Comparison of ENCODE assay signal across 16 cellular contexts in genomic region chr3:127978636-127979035, GRCh38.
A peak's percentile ranks its signal among the peaks of the same experiment; 100 is the strongest.
DNase-seq lines count a peak whose midpoint lies in the region; ATAC-seq and TF ChIP-seq lines count a peak whose summit lies in the region.
"Had no signal": no experiment of that assay in that cellular context is flagged by ENCODE, and none has a peak within 500 bp of the region (broad histone marks: within the 10 kb centered on the region; RNA-seq: fewer than 3 reads in every experiment).

No MANE protein-coding gene starts in this region.

- no peak overlapping the region for H4K5ac ChIP-seq in IMR-90 (ENCODE audit: low read depth, low read length)

- intact Hi-C loops in IMR-90 (cut with micrococcal nuclease) (loop anchor here (2.0 kb wide), 1 partner anchor 54 kb away; no protein-coding TSS in a partner anchor), esophagus muscularis mucosa (cut with DNase I) (no loop called here)

- no peak overlapping the region for H2BK120ac ChIP-seq in IMR-90 (ENCODE audit: low read depth, low read length)

- no peak overlapping the region for H3K23ac ChIP-seq in IMR-90 (ENCODE audit: low read depth, low read length)

- no peaks in the 10 kb centered on the region for H3K4me1 ChIP-seq in GM23248 (ENCODE audit: insufficient read depth)
- H3K4me1 ChIP-seq in IMR-90 (ENCODE audit: control insufficient read depth, insufficient read depth, low read length): no peaks in the 10 kb centered on the region
- no peaks in the 10 kb centered on the region for H3K4me1 ChIP-seq in esophagus muscularis mucosa
- H3K4me1 ChIP-seq: BLaER1 treated with 17β-estradiol and CSF1 and Interleukin-3, amounts not matched to agents 10 nM and 100 nM; HAP-1 had no signal

- TF ChIP-seq EP300 in esophagus muscularis mucosa (IDR thresholded peaks at IDR 0.05): no peak

- no peak overlapping the region for H2BK5ac ChIP-seq in IMR-90 (ENCODE audit: low read depth, low read length, poor library complexity, severe bottlenecking)

- no peak overlapping the region for H3K27ac ChIP-seq in GM23248
- no peak overlapping the region for H3K27ac ChIP-seq in IMR-90 (ENCODE audit: insufficient read depth, low read length)
- no peak overlapping the region for H3K27ac ChIP-seq in esophagus muscularis mucosa (replicated peaks in 1 of 4)
- H3K27ac ChIP-seq: BLaER1 treated with 17β-estradiol and CSF1 and Interleukin-3, amounts not matched to agents 10 nM and 100 nM; KMS-11 had no signal

- no peak overlapping the region for H4K8ac ChIP-seq in IMR-90 (ENCODE audit: low read depth in 2 of 2, low read length in 2 of 2)

- CTCF ChIA-PET in IMR-90 (lab: Yijun Ruan, JAX): no interaction called here

- POLR2A ChIA-PET in IMR-90 (lab: Charles Lee; ENCODE audit: unreplicated experiment): no interaction called here

- in situ Hi-C loops in GM23248 (cut with MboI) (no loop called here), IMR-90 (cut with MboI; ENCODE audit: low sequenced_read_pairs) (no loop called here)

- H3K18ac ChIP-seq in IMR-90 (ENCODE audit: low read depth, low read length): no peak overlapping the region

- TF ChIP-seq POLR2A in IMR-90 (IDR thresholded peaks at IDR 0.05; ENCODE audit: low read depth, low read length): no peak
- no peak for TF ChIP-seq POLR2A in esophagus muscularis mucosa (IDR thresholded peaks at IDR 0.05; ENCODE audit: low read depth)

- H3K79me2 ChIP-seq in GM23248 (ENCODE audit: insufficient read depth): no peaks in the 10 kb centered on the region

- H2BK15ac ChIP-seq in IMR-90 (ENCODE audit: low read depth, low read length): no peak overlapping the region

- DNase-seq in EH (ENCODE audit: low read depth) (peak; percentile 81), GM23248 (peak; percentile 39), IMR-90 (peak; percentile 5), esophagus muscularis mucosa (ENCODE audit: extremely low spot score) (peak; percentile 42), A172 (ENCODE audit: low spot score) (no peak), kidney glomerular epithelial cell (lab: John Stamatoyannopoulos, UW) (no peak), MG63 (no peak)
- DNase-seq: 8988T; Calu3; CD8-positive, alpha-beta T cell; DND-41; GF-D8 had no signal

- no peak overlapping the region for H2BK20ac ChIP-seq in IMR-90 (ENCODE audit: low read depth, low read length)

- 63 to 70% methylated on average over 2 of the region's 2 CpGs for WGBS in GM23248 (ENCODE audit: low coverage in 1 of 2, low lambda C conversion rate in 2 of 2, missing lambda C conversion rate in 2 of 2), 2 experiments
- WGBS in IMR-90 (ENCODE audit: extremely low coverage in 2 of 2, insufficient read length in 1 of 2), 2 experiments: no CpG with 5 or more reads among the region's 2 CpGs
- WGBS in esophagus muscularis mucosa: 92% methylated on average over 2 of the region's 2 CpGs

- H3F3A ChIP-seq in GM23248 (ENCODE audit: insufficient read depth): no peaks in the 10 kb centered on the region

- no peaks in the 10 kb centered on the region for H3K9me2 ChIP-seq in GM23248 (ENCODE audit: insufficient read depth)

- dilution Hi-C loops in IMR-90 (cut with HindIII; ENCODE audit: low sequenced_read_pairs, unreplicated experiment): no loop called here

- ATAC-seq in IMR-90 (ENCODE audit: low read depth) (no peak), HG02970 (IDR thresholded peaks at IDR 0.05; ENCODE audit: low FRiP score, unreplicated experiment) (no peak)
- ATAC-seq: CD8-positive, alpha-beta T cell had no signal

- H2AK5ac ChIP-seq in IMR-90 (ENCODE audit: low read depth, low read length): no peak overlapping the region

- no peak overlapping the region for H2AFZ ChIP-seq in GM23248
- no peak overlapping the region for H2AFZ ChIP-seq in IMR-90 (replicated peaks; ENCODE audit: low read length, poor library complexity)

- H3K9ac ChIP-seq in GM23248 (no peak overlapping the region), IMR-90 (ENCODE audit: low read depth, low read length) (no peak overlapping the region)
- H3K9ac ChIP-seq: BLaER1 treated with 17β-estradiol and CSF1 and Interleukin-3, amounts not matched to agents 10 nM and 100 nM; KMS-11 had no signal

- H3K4me3 ChIP-seq in GM23248 (no peak overlapping the region), IMR-90 (ENCODE audit: insufficient read depth, low read depth, low read length) (no peak overlapping the region), esophagus muscularis mucosa (no peak overlapping the region), MG63 (no peak overlapping the region)
- H3K4me3 ChIP-seq: BLaER1 treated with 17β-estradiol and CSF1 and Interleukin-3, amounts not matched to agents 10 nM and 100 nM; HAP-1 had no signal

- no peak overlapping the region for H2AK9ac ChIP-seq in IMR-90 (replicated peaks; ENCODE audit: low read depth, low read length, poor library complexity)

- H3K36me3 ChIP-seq in GM23248 (ENCODE audit: low read depth) (no peaks in the 10 kb centered on the region), IMR-90 (ENCODE audit: control insufficient read depth, insufficient read depth, low read length) (no peaks in the 10 kb centered on the region), esophagus muscularis mucosa (peaks cover 0 to 4% (median 0%) of the 10 kb centered on the region in 4 donors), MG63 (no peaks in the 10 kb centered on the region)
- H3K36me3 ChIP-seq: BLaER1 treated with 17β-estradiol and CSF1 and Interleukin-3, amounts not matched to agents 10 nM and 100 nM; HAP-1 had no signal

- no peak overlapping the region for H3K4ac ChIP-seq in IMR-90 (ENCODE audit: low read depth, low read length)

- H3K79me1 ChIP-seq in IMR-90 (ENCODE audit: low read depth in 1 of 2, low read length in 2 of 2): no peaks in the 10 kb centered on the region

- H4K20me1 ChIP-seq in GM23248 (ENCODE audit: insufficient read depth) (no peaks in the 10 kb centered on the region), IMR-90 (ENCODE audit: insufficient read depth, low read length) (no peaks in the 10 kb centered on the region)
- H4K20me1 ChIP-seq: BLaER1 treated with 17β-estradiol and CSF1 and Interleukin-3, amounts not matched to agents 10 nM and 100 nM had no signal

- H3K9me3 ChIP-seq in GM23248 (ENCODE audit: low read depth): no peaks in the 10 kb centered on the region
- H3K9me3 ChIP-seq in IMR-90 (ENCODE audit: control insufficient read depth, insufficient read depth, low read length): no peaks in the 10 kb centered on the region
- no peaks in the 10 kb centered on the region for H3K9me3 ChIP-seq in esophagus muscularis mucosa
- peaks cover 18% of the 10 kb centered on the region for H3K9me3 ChIP-seq in MG63
- H3K9me3 ChIP-seq: HAP-1 had no signal

- BruUV-seq in IMR-90 (replicated peaks; lab: Mats Ljungman, UMichigan): no TSS peak

- no peak overlapping the region for H3K56ac ChIP-seq in IMR-90 (ENCODE audit: extremely low read depth, insufficient read depth, low read length)

- no peak overlapping the region for H4K91ac ChIP-seq in IMR-90 (ENCODE audit: insufficient read depth, low read depth, low read length)

- TF ChIP-seq RAD21 in IMR-90 (IDR thresholded peaks at IDR 0.05; ENCODE audit: low read length): no peak

- H3K9me1 ChIP-seq in IMR-90 (ENCODE audit: insufficient read depth, low read length): no peaks in the 10 kb centered on the region

- TF ChIP-seq CTCF in IMR-90 (conservative IDR thresholded peaks at IDR 0.05; ENCODE audit: low read depth, low read length) (no peak), esophagus muscularis mucosa (IDR thresholded peaks at IDR 0.05) (no peak)

- peaks cover 30% of the 10 kb centered on the region for H3K27me3 ChIP-seq in GM23248 (replicated peaks; ENCODE audit: insufficient read depth)
- H3K27me3 ChIP-seq in IMR-90 (ENCODE audit: control insufficient read depth, insufficient read depth, low read length): peaks cover 28% of the 10 kb centered on the region
- H3K27me3 ChIP-seq in esophagus muscularis mucosa: no peaks in the 10 kb centered on the region
- H3K27me3 ChIP-seq in MG63: no peaks in the 10 kb centered on the region
- H3K27me3 ChIP-seq: BLaER1 treated with 17β-estradiol and CSF1 and Interleukin-3, amounts not matched to agents 10 nM and 100 nM had no signal

- H3K14ac ChIP-seq in IMR-90 (replicated peaks; ENCODE audit: low read depth, low read length): no peak overlapping the region

- H3K4me2 ChIP-seq in GM23248 (ENCODE audit: unreplicated experiment) (no peak overlapping the region), IMR-90 (ENCODE audit: low read depth, low read length) (no peak overlapping the region)
- H3K4me2 ChIP-seq: BLaER1 treated with 17β-estradiol and CSF1 and Interleukin-3, amounts not matched to agents 10 nM and 100 nM; KMS-11 had no signal

TF ChIP-seq in IMR-90, 13 proteins besides CTCF, POLR2A, EP300 and RAD21:
- TF ChIP-seq FOS (IDR thresholded peaks at IDR 0.05; ENCODE audit: low read depth, low read length): no peak
- no peak for TF ChIP-seq CEBPB (IDR thresholded peaks at IDR 0.05; ENCODE audit: low read depth, low read length)
- TF ChIP-seq RCOR1 (IDR thresholded peaks at IDR 0.05; ENCODE audit: insufficient replicate concordance, low read length): no peak
- no peak for TF ChIP-seq USF2 (IDR thresholded peaks at IDR 0.05; ENCODE audit: low read depth, low read length)
- TF ChIP-seq MAFK (IDR thresholded peaks at IDR 0.05; ENCODE audit: low read depth, low read length): no peak
- no peak for TF ChIP-seq ELK1 (IDR thresholded peaks at IDR 0.05; ENCODE audit: borderline replicate concordance, low read depth, low read length)
- TF ChIP-seq MXI1 (IDR thresholded peaks at IDR 0.05; ENCODE audit: borderline replicate concordance, low read depth, low read length): no peak
- TF ChIP-seq BHLHE40 (IDR thresholded peaks at IDR 0.05; ENCODE audit: low read depth, low read length): no peak

Comparison
In these comparisons a context has a peak if more than half of its experiments do, and no peak if none do; other contexts are left out.
1. DNase-seq: peak in EH (single experiment), GM23248 (single experiment), IMR-90 (single experiment) and esophagus muscularis mucosa (single experiment); none in A172 (single experiment), kidney glomerular epithelial cell (single experiment) and MG63 (single experiment).